Comparison of ENCODE assay signal across 8 cellular contexts in the genomic region with DNA sequence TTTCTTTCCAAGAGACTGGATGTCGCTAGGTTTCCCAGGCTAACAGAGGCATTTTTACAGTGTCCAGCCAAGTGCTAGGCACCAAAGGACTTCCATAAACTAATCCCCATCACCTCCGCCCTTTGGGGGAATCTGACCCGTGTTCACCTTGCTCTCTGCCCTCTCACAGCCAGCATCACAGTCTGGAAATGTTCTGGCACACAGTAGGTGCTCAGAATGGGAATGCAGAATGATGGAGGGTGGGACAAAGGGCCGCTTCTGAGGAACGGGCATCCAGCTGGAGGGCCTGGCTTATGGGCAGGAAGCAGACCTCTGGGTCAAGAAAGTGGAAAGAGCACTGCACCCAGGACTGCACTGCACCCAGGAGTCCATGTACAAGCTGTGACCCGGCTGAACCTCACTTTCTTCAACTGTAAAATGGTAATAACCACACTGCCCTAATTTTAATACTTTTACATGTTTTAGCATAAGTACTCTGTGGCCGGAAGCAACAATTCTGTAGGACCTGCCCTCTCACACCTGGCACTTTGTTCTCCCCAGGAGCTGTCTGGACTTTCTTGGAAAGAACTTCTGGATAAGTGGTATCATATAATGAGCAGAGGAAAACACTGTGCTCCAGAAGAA. TPM values are rescaled to one million over a fixed set of nuclear protein-coding genes. Genes with fewer than 3 reads are reported as not detected.
DNase-seq lines count a peak whose midpoint lies in the region; ATAC-seq and TF ChIP-seq lines count a peak whose summit lies in the region.

No MANE protein-coding gene starts in this region.

- H3K27me3 ChIP-seq in BE2C = no peaks in the 10 kb centered on the region

- no peaks in the 10 kb centered on the region for H3K27me3 Mint-ChIP-seq in naive thymus-derived CD8-positive, alpha-beta T cell

- POLR2A ChIA-PET in naive thymus-derived CD8-positive, alpha-beta T cell (lab: Charles Lee) = interaction anchor here (0.5 to 8.6 kb wide), 22 partner anchors 9 to 943 kb away, joined by 3 to 127 read pairs (median 4); a partner anchor contains a TSS

- H3K4me1 ChIP-seq in BE2C = peaks cover 6% of the 10 kb centered on the region; the same call in 1 of the 2 replicates

- peaks cover 0 to 1% (median 0%) of the 10 kb centered on the region in 3 donors for H3K36me3 Mint-ChIP-seq in naive thymus-derived CD8-positive, alpha-beta T cell

- DNase-seq in BE2C (no peak), choroid plexus epithelial cell (ENCODE audit: low read depth) (no peak), NCI-H2171 treated with DMSO at 0.1 percent for 48 hours (lab: John Stamatoyannopoulos, UW) (no peak)
- no peak for DNase-seq in Jurkat, Clone E6-1 (ENCODE audit: low read depth, low spot score)
- DNase-seq in naive thymus-derived CD8-positive, alpha-beta T cell = no peak
- no peak for DNase-seq in activated CD8-positive, alpha-beta memory T cell treated with anti-CD3 and anti-CD28 coated beads for 24 hours

- no peaks in the 10 kb centered on the region for H3K9me3 ChIP-seq in BE2C

- ATAC-seq in naive thymus-derived CD8-positive, alpha-beta T cell = no peak
- ATAC-seq in GM19328 (IDR thresholded peaks at IDR 0.05; ENCODE audit: unreplicated experiment) (no peak), HG02938 (IDR thresholded peaks at IDR 0.05; ENCODE audit: unreplicated experiment) (no peak)

- peaks cover 8 to 32% (median 27%) of the 10 kb centered on the region in 4 donors for H3K4me1 Mint-ChIP-seq in naive thymus-derived CD8-positive, alpha-beta T cell

- H3K4me3 ChIP-seq in BE2C (ENCODE audit: low read depth, low read length) = peak overlapping the region; percentile 65
- H3K4me3 ChIP-seq in Jurkat, Clone E6-1 (ENCODE audit: low read length) = peak overlapping the region; percentile 64
- H3K4me3 ChIP-seq in choroid plexus epithelial cell (ENCODE audit: low read depth, low read length) = peak overlapping the region; percentile 61

- peak overlapping the region; percentile 32 to 89 (median 75) for H3K27ac Mint-ChIP-seq in naive thymus-derived CD8-positive, alpha-beta T cell

- no peaks in the 10 kb centered on the region for H3K9me3 Mint-ChIP-seq in naive thymus-derived CD8-positive, alpha-beta T cell

- no peaks in the 10 kb centered on the region for H3K36me3 ChIP-seq in BE2C

- TF ChIP-seq CTCF in BE2C (IDR thresholded peaks at IDR 0.05; ENCODE audit: low read depth, low read length) = no peak
- TF ChIP-seq CTCF in choroid plexus epithelial cell (conservative IDR thresholded peaks at IDR 0.05; ENCODE audit: low read depth, low read length) = no peak

- peak overlapping the region; percentile 64 to 88 (median 82) for H3K4me3 Mint-ChIP-seq in naive thymus-derived CD8-positive, alpha-beta T cell

RNA-seq across cellular contexts. Expression of a gene that starts 0.9 kb away (rescaled TPM):
- polyA plus RNA-seq in BE2C (2012; ENCODE audit: insufficient read depth, insufficient read length, low read depth) = 6.4 TPM
- polyA plus RNA-seq in Jurkat, Clone E6-1 (2012; ENCODE audit: insufficient read depth, insufficient read length) = 21.1 TPM
- 1 to 10 TPM; 1.6 to 2.1 TPM for total RNA-seq in naive thymus-derived CD8-positive, alpha-beta T cell
- 1 to 10 TPM; 1.9 to 5.7 (median 3.3) TPM for polyA plus RNA-seq in naive thymus-derived CD8-positive, alpha-beta T cell

RNA-seq across cellular contexts. Expression of a gene that starts 4.8 kb away (rescaled TPM):
- polyA plus RNA-seq in BE2C (2012; ENCODE audit: insufficient read depth, insufficient read length, low read depth) = 37.9 TPM
- polyA plus RNA-seq in Jurkat, Clone E6-1 (2012; ENCODE audit: insufficient read depth, insufficient read length) = 23.0 TPM
- total RNA-seq in naive thymus-derived CD8-positive, alpha-beta T cell = 10 to 100 TPM; 38.3 to 43.2 TPM
- 10 to 100 TPM; 12.2 to 18.8 (median 17.9) TPM for polyA plus RNA-seq in naive thymus-derived CD8-positive, alpha-beta T cell

RNA-seq across cellular contexts. Expression of a gene that starts 57.0 kb away (rescaled TPM):
- 121 TPM for polyA plus RNA-seq in BE2C (2012; ENCODE audit: insufficient read depth, insufficient read length, low read depth)
- polyA plus RNA-seq in Jurkat, Clone E6-1 (2012; ENCODE audit: insufficient read depth, insufficient read length) = 109 TPM
- total RNA-seq in naive thymus-derived CD8-positive, alpha-beta T cell = 10 to 100 TPM; 68.3 to 70.6 TPM
- polyA plus RNA-seq in naive thymus-derived CD8-positive, alpha-beta T cell = 100 to 1,000 TPM; 103 to 128 (median 119) TPM

RNA-seq across cellular contexts. Expression of a gene that starts 58.1 kb away (rescaled TPM):
- polyA plus RNA-seq in BE2C (2012; ENCODE audit: insufficient read depth, insufficient read length, low read depth) = 24.2 TPM
- polyA plus RNA-seq in Jurkat, Clone E6-1 (2012; ENCODE audit: insufficient read depth, insufficient read length) = 25.7 TPM
- total RNA-seq in naive thymus-derived CD8-positive, alpha-beta T cell = 10 to 100 TPM; 10.5 to 13.6 TPM
- polyA plus RNA-seq in naive thymus-derived CD8-positive, alpha-beta T cell = 10 to 100 TPM in 1 of 3 donors, 1 to 10 TPM in 2; 5.1 to 10.1 (median 7.4) TPM
